Comparison of ENCODE assay signal across 8 cellular contexts in genomic region chr13:98507060-98507797, GRCh38.
DNase-seq lines count a peak whose midpoint lies in the region; ATAC-seq and TF ChIP-seq lines count a peak whose summit lies in the region.

No MANE protein-coding gene starts in this region.

- H3K9me3 Mint-ChIP-seq in neural progenitor cell = no peaks in the 10 kb centered on the region

- H3K36me3 Mint-ChIP-seq in neural progenitor cell = peaks cover 32% of the 10 kb centered on the region

- ATAC-seq in esophagus mucosa (peak; percentile 1), HG02642 (IDR thresholded peaks at IDR 0.05; ENCODE audit: poor library complexity, unreplicated experiment) (no peak), GM18868 (IDR thresholded peaks at IDR 0.05; ENCODE audit: unreplicated experiment) (no peak)

- peaks cover 57% of the 10 kb centered on the region for H3K4me1 Mint-ChIP-seq in neural progenitor cell

- H2AFZ ChIP-seq in neural progenitor cell (replicated peaks) = no peak overlapping the region

- H3K4me3 Mint-ChIP-seq in neural progenitor cell = no peak overlapping the region

- H3K4me3 ChIP-seq in neural progenitor cell = no peak overlapping the region

- H3K4me2 ChIP-seq in neural progenitor cell = peak overlapping the region; percentile 35

- H3K27ac ChIP-seq in neural progenitor cell = peak overlapping the region; percentile 63

- peaks cover 37% of the 10 kb centered on the region for H3K4me1 ChIP-seq in neural progenitor cell

- H3K36me3 ChIP-seq in neural progenitor cell = no peaks in the 10 kb centered on the region

- H3K27me3 Mint-ChIP-seq in neural progenitor cell (ENCODE audit: insufficient read depth, low read depth) = peaks cover 4% of the 10 kb centered on the region

- H3K27me3 ChIP-seq in neural progenitor cell = no peaks in the 10 kb centered on the region

- no peak for TF ChIP-seq CTCF in neural progenitor cell (IDR thresholded peaks at IDR 0.05)

- DNase-seq in HK-2 (ENCODE audit: unreplicated experiment) (peak; percentile 42), NCI-H82 treated with DMSO at 0.1 percent for 48 hours (lab: John Stamatoyannopoulos, UW; ENCODE audit: unreplicated experiment) (peak; percentile 75), neural progenitor cell (ENCODE audit: low spot score) (peak; percentile 79), NOMO-1 treated with DMSO at 0.1 percent for 48 hours (lab: John Stamatoyannopoulos, UW; ENCODE audit: unreplicated experiment) (no peak), NAMALWA (ENCODE audit: low spot score) (no peak)

- peaks cover 27% of the 10 kb centered on the region for H3F3A ChIP-seq in neural progenitor cell (ENCODE audit: low read depth)

- H3K27ac Mint-ChIP-seq in neural progenitor cell = no peak overlapping the region

- H4K20me1 ChIP-seq in neural progenitor cell (ENCODE audit: low read depth) = peaks cover 97% of the 10 kb centered on the region

- no peaks in the 10 kb centered on the region for H3K9me3 ChIP-seq in neural progenitor cell (ENCODE audit: low read depth)

- no peak overlapping the region for H3K9ac ChIP-seq in neural progenitor cell

- peaks cover 99% of the 10 kb centered on the region for H3K79me2 ChIP-seq in neural progenitor cell (ENCODE audit: low read depth)

Comparison
In these comparisons a context has a peak if more than half of its experiments do, and no peak if none do; other contexts are left out.
1. DNase-seq: peak in HK-2 (single experiment), NCI-H82 treated with DMSO at 0.1 percent for 48 hours (single experiment) and neural progenitor cell (single experiment); none in NOMO-1 treated with DMSO at 0.1 percent for 48 hours (single experiment) and NAMALWA (single experiment).